Comparison of ENCODE assay signal across 12 cellular contexts in the genomic region with DNA sequence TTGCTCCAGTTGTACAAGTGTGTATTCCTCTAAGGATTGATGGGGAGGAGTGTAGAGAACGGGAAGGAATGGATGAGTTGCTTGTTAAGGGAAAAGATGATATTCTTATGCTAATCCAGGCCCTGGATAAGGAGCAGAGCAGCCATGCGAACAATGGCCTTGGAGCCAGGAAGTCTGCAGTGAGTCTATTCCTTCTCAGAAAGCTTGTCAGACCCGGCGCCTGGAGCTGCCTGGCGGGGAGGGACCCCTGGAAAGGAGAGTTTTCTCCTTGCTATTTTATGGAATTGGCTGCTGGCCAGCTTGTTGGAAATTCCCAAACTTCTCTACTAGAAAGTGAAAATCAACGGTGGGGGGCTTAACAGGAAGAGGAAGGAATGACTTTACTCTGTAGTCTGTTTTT.
DNase-seq lines count a peak whose midpoint lies in the region; ATAC-seq and TF ChIP-seq lines count a peak whose summit lies in the region.
"Had no signal": no experiment of that assay in that cellular context is flagged by ENCODE, and none has a peak within 500 bp of the region (broad histone marks: within the 10 kb centered on the region; RNA-seq: fewer than 3 reads in every experiment).

No MANE protein-coding gene starts in this region.

- ATAC-seq in HG02642 (IDR thresholded peaks at IDR 0.05; ENCODE audit: poor library complexity, unreplicated experiment) (no peak), HG03280 (IDR thresholded peaks at IDR 0.05; ENCODE audit: unreplicated experiment) (no peak)

- H4K91ac ChIP-seq in mesenchymal stem cell (ENCODE audit: low read length): no peak overlapping the region

- H3K4me1 ChIP-seq in mesenchymal stem cell (ENCODE audit: control insufficient read depth, insufficient read depth, low read depth, low read length): peaks cover 9% of the 10 kb centered on the region
- H3K4me1 ChIP-seq: breast epithelium had no signal

- in situ Hi-C loops in ACHN (cut with HindIII; ENCODE audit: low pct_ligation_motif_present, low pct_unique_long_range_greater_than_20kb, low sequenced_read_pairs): no loop called here

- peak overlapping the region; percentile 31 for H3K9ac ChIP-seq in mesenchymal stem cell (ENCODE audit: low read length)

- no peak overlapping the region for H2BK12ac ChIP-seq in mesenchymal stem cell (ENCODE audit: low read length in 2 of 2)

- no peak for TF ChIP-seq EP300 in Ishikawa (IDR thresholded peaks at IDR 0.05; ENCODE audit: borderline replicate concordance)

- H3K4me3 ChIP-seq in choroid plexus epithelial cell (ENCODE audit: low read depth, low read length) (peak overlapping the region; percentile 31), mesenchymal stem cell (ENCODE audit: insufficient read depth in 1 of 2, low read depth in 1 of 2, low read length in 2 of 2) (no peak overlapping the region)
- H3K4me3 ChIP-seq: breast epithelium, skin epidermis had no signal

- H2BK15ac ChIP-seq in mesenchymal stem cell (ENCODE audit: low read depth, poor library complexity, severe bottlenecking): no peak overlapping the region

- no peaks in the 10 kb centered on the region for H3K9me3 ChIP-seq in mesenchymal stem cell (ENCODE audit: control insufficient read depth, low read length)
- H3K9me3 ChIP-seq: breast epithelium had no signal

- no peak overlapping the region for H2AK5ac ChIP-seq in mesenchymal stem cell (ENCODE audit: low read length, severe bottlenecking)

- H3K14ac ChIP-seq in mesenchymal stem cell (ENCODE audit: low read length in 2 of 2): no peak overlapping the region

- H3K23ac ChIP-seq in mesenchymal stem cell (ENCODE audit: low read length in 2 of 2): no peak overlapping the region

- H3K36me3 ChIP-seq in mesenchymal stem cell (ENCODE audit: control insufficient read depth in 1 of 2, insufficient read depth in 2 of 2, low read depth in 1 of 2, low read length in 2 of 2): peaks cover 0 to 5% of the 10 kb centered on the region in 2 experiments
- H3K36me3 ChIP-seq: breast epithelium had no signal

- H3K79me1 ChIP-seq in mesenchymal stem cell (replicated peaks; ENCODE audit: low read length, poor library complexity, severe bottlenecking): peaks cover 21% of the 10 kb centered on the region

- 8% methylated on average over 5 of the region's 6 CpGs for WGBS in mesenchymal stem cell

- no peak for TF ChIP-seq RAD21 in Ishikawa (IDR thresholded peaks at IDR 0.05; ENCODE audit: low read depth)

- H2AFZ ChIP-seq in mesenchymal stem cell (ENCODE audit: low read depth, low read length): no peak overlapping the region

- H3K4ac ChIP-seq in mesenchymal stem cell (ENCODE audit: low read depth in 1 of 2, low read length in 2 of 2): no peak overlapping the region

- CTCF ChIA-PET in RWPE1 (lab: Yijun Ruan, JAX): interaction anchor here (0.6 kb wide), 1 partner anchor 160 kb away, joined by 3 read pairs; no protein-coding TSS in a partner anchor

- H3K18ac ChIP-seq in mesenchymal stem cell (ENCODE audit: low read depth in 1 of 2, low read length in 2 of 2): peak overlapping the region; percentile 18 to 52

- TF ChIP-seq CTCF in choroid plexus epithelial cell (conservative IDR thresholded peaks at IDR 0.05; ENCODE audit: low read depth, low read length) (no peak), RWPE1 (conservative IDR thresholded peaks at IDR 0.05; ENCODE audit: low read depth) (no peak)

- no peak overlapping the region for H2BK5ac ChIP-seq in mesenchymal stem cell (ENCODE audit: low read depth, low read length, poor library complexity, severe bottlenecking)

- peak overlapping the region; percentile 84 for H2BK120ac ChIP-seq in mesenchymal stem cell (ENCODE audit: low read depth, low read length)

- DNase-seq in ACHN: peak; percentile 4
- DNase-seq in choroid plexus epithelial cell (ENCODE audit: low read depth): peak; percentile 43
- DNase-seq in mesenchymal stem cell: peak; percentile 84
- no peak for DNase-seq in RWPE1 (ENCODE audit: low spot score)
- DNase-seq in GM19238 (ENCODE audit: insufficient read length, low spot score): no peak
- DNase-seq: activated CD4-positive, alpha-beta memory T cell treated with anti-CD3 and anti-CD28 coated beads for 36 hours; NCI-H1092 had no signal

- H3K27me3 ChIP-seq in mesenchymal stem cell (ENCODE audit: control insufficient read depth in 1 of 2, insufficient read depth in 1 of 2, low read length in 2 of 2): no peaks in the 10 kb centered on the region
- H3K27me3 ChIP-seq: breast epithelium had no signal

- peak overlapping the region; percentile 71 for H4K8ac ChIP-seq in mesenchymal stem cell (ENCODE audit: low read length)

- POLR2A ChIA-PET in RWPE1 (lab: Yijun Ruan, JAX; ENCODE audit: low non-redundant PET): no interaction called here

- H3K27ac ChIP-seq in mesenchymal stem cell (ENCODE audit: low read length, poor library complexity, severe bottlenecking) (peak overlapping the region; percentile 82), RWPE1 (no peak overlapping the region)
- H3K27ac ChIP-seq: breast epithelium had no signal

- H3K4me2 ChIP-seq in mesenchymal stem cell (ENCODE audit: low read length, poor library complexity, severe bottlenecking): peak overlapping the region; percentile 11

TF ChIP-seq in Ishikawa, 13 proteins besides CTCF, POLR2A, EP300 and RAD21:
- TF ChIP-seq TCF12 (IDR thresholded peaks at IDR 0.05; ENCODE audit: low read depth) (no peak), TEAD4 (IDR thresholded peaks at IDR 0.05) (no peak), FOXM1 (IDR thresholded peaks at IDR 0.05; ENCODE audit: borderline replicate concordance, low read depth) (no peak), NFIC (IDR thresholded peaks at IDR 0.05) (0 out of 2 replicates have a peak, but pooled peaks have one; percentile 7), ZBTB7A (IDR thresholded peaks at IDR 0.05; ENCODE audit: low read depth) (no peak)
- TF ChIP-seq, protein P1, sequence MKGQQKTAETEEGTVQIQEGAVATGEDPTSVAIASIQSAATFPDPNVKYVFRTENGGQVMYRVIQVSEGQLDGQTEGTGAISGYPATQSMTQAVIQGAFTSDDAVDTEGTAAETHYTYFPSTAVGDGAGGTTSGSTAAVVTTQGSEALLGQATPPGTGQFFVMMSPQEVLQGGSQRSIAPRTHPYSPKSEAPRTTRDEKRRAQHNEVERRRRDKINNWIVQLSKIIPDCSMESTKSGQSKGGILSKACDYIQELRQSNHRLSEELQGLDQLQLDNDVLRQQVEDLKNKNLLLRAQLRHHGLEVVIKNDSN (IDR thresholded peaks at IDR 0.05): no peak
TF ChIP-seq in Ishikawa: peak in this region for 1.

Comparison
In these comparisons a context has a peak if more than half of its experiments do, and no peak if none do; other contexts are left out.
1. DNase-seq: peak in ACHN (single experiment), choroid plexus epithelial cell (single experiment) and mesenchymal stem cell (single experiment); none in RWPE1 (single experiment) and GM19238 (single experiment).